ENCODE assay signal across 8 cellular contexts in the genomic region with DNA sequence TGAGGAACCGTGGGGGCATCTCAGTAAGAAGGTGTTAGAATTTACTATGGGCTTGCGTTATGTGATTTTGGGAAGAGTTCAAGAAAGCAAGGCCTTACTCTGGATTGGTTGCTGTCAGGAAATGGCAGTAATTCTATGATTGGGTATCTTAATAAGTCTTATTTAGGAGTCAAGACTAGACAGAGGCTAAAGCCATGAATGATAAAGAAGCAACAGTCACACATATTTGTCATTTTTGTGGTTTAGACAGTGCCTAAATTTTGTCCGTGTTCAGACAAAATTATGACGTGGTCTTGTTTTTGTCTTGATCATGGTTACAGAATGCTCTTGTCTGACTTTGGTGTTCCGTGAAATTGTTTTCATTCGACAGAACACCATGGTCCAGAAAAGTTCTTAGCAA. TPM values are rescaled to one million over a fixed set of nuclear protein-coding genes. Genes with fewer than 3 reads are reported as not detected.
DNase-seq lines count a peak whose midpoint lies in the region; ATAC-seq and TF ChIP-seq lines count a peak whose summit lies in the region.

No MANE protein-coding gene starts in this region.

- peak overlapping the region; percentile 52; the same call in 1 of the 2 replicates for H3K4ac ChIP-seq in IMR-90 (ENCODE audit: low read depth, low read length)

- H3K27me3 ChIP-seq in IMR-90 (ENCODE audit: control insufficient read depth, insufficient read depth, low read length) = no peaks in the 10 kb centered on the region

- intact Hi-C loops in IMR-90 (cut with micrococcal nuclease) = loop anchor here (2.0 to 5.0 kb wide), 2 partner anchors 33 to 77 kb away; no protein-coding TSS in a partner anchor

- H3K36me3 ChIP-seq in IMR-90 (ENCODE audit: control insufficient read depth, insufficient read depth, low read length) = no peaks in the 10 kb centered on the region

- peaks cover 2% of the 10 kb centered on the region for H3K27me3 Mint-ChIP-seq in central memory CD8-positive, alpha-beta T cell

- peak overlapping the region; percentile 46 for H2BK120ac ChIP-seq in IMR-90 (ENCODE audit: low read depth, low read length)

- H4K5ac ChIP-seq in IMR-90 (ENCODE audit: low read depth, low read length) = peak overlapping the region; percentile 52; the same call in 1 of the 2 replicates

- peak overlapping the region; percentile 79; the same call in 1 of the 2 replicates for H3K4me2 ChIP-seq in IMR-90 (ENCODE audit: low read depth, low read length)

- CTCF ChIA-PET in IMR-90 (lab: Yijun Ruan, JAX) = interaction anchor here (0.5 to 1.0 kb wide), 2 partner anchors 7 to 17 kb away, joined by 3 read pairs; no protein-coding TSS in a partner anchor

- H4K20me1 ChIP-seq in IMR-90 (ENCODE audit: insufficient read depth, low read length) = no peaks in the 10 kb centered on the region

- TF ChIP-seq POLR2A in IMR-90 (IDR thresholded peaks at IDR 0.05; ENCODE audit: low read depth, low read length) = no peak

- H3K9me3 Mint-ChIP-seq in central memory CD8-positive, alpha-beta T cell = no peaks in the 10 kb centered on the region

- peak overlapping the region; percentile 99 for H2AFZ ChIP-seq in IMR-90 (replicated peaks; ENCODE audit: low read length, poor library complexity)

- POLR2A ChIA-PET in IMR-90 (lab: Charles Lee; ENCODE audit: unreplicated experiment) = no interaction called here

- WGBS in IMR-90 (ENCODE audit: extremely low coverage in 2 of 2, insufficient read length in 1 of 2), 2 experiments = 47% methylated on average over 4 of the region's 6 CpGs; no CpG with 5 or more reads in 1 of the 2 experiments

- peak; percentile 71 for DNase-seq in AG08395 (ENCODE audit: low spot score)
- DNase-seq in IMR-90 = peak; percentile 54
- no peak for DNase-seq in central memory CD8-positive, alpha-beta T cell (ENCODE audit: low spot score in 2 of 2)
- peak; percentile 63 for DNase-seq in myocyte (ENCODE audit: low read depth)
- DNase-seq in NCI-H2081 (lab: John Stamatoyannopoulos, UW) = no peak
- DNase-seq in NCI-H1092 (lab: John Stamatoyannopoulos, UW) = no peak

- H3K23ac ChIP-seq in IMR-90 (ENCODE audit: low read depth, low read length) = 0 out of 2 replicates have a peak overlapping the region, but pooled peaks have one; percentile 31

- H3K14ac ChIP-seq in IMR-90 (replicated peaks; ENCODE audit: low read depth, low read length) = peak overlapping the region; percentile 51; the same call in 1 of the 2 replicates

- H3K4me3 ChIP-seq in IMR-90 (ENCODE audit: insufficient read depth, low read depth, low read length) = no peak overlapping the region

- H4K91ac ChIP-seq in IMR-90 (ENCODE audit: insufficient read depth, low read depth, low read length) = peak overlapping the region; percentile 12; the same call in 1 of the 2 replicates

- H2BK20ac ChIP-seq in IMR-90 (ENCODE audit: low read depth, low read length) = peak overlapping the region; percentile 40

- BruUV-seq in IMR-90 (replicated peaks; lab: Mats Ljungman, UMichigan) = no TSS peak

- H3K9ac ChIP-seq in IMR-90 (ENCODE audit: low read depth, low read length) = no peak overlapping the region

- H3K9me1 ChIP-seq in IMR-90 (ENCODE audit: insufficient read depth, low read length) = peaks cover 4% of the 10 kb centered on the region; the same call in 1 of the 2 replicates

- H3K4me1 Mint-ChIP-seq in central memory CD8-positive, alpha-beta T cell = peaks cover 37% of the 10 kb centered on the region

- peaks cover 12% of the 10 kb centered on the region for H3K4me1 ChIP-seq in IMR-90 (ENCODE audit: control insufficient read depth, insufficient read depth, low read length)

- peak overlapping the region; percentile 76; the same call in 1 of the 2 replicates for H3K18ac ChIP-seq in IMR-90 (ENCODE audit: low read depth, low read length)

- H3K4me3 Mint-ChIP-seq in central memory CD8-positive, alpha-beta T cell = peak overlapping the region; percentile 93

- peak overlapping the region; percentile 29; the same call in 1 of the 3 replicates for H2BK15ac ChIP-seq in IMR-90 (ENCODE audit: low read depth, low read length)

- H3K79me1 ChIP-seq in IMR-90 (ENCODE audit: low read depth in 1 of 2, low read length in 2 of 2) = no peaks in the 10 kb centered on the region

- no peak for TF ChIP-seq CTCF in IMR-90 (conservative IDR thresholded peaks at IDR 0.05; ENCODE audit: low read depth, low read length)

- peaks cover 14% of the 10 kb centered on the region for H3K36me3 Mint-ChIP-seq in central memory CD8-positive, alpha-beta T cell (ENCODE audit: insufficient read depth)

- H3K9me3 ChIP-seq in IMR-90 (ENCODE audit: control insufficient read depth, insufficient read depth, low read length) = no peaks in the 10 kb centered on the region

- H3K27ac Mint-ChIP-seq in central memory CD8-positive, alpha-beta T cell (ENCODE audit: low read depth) = peak overlapping the region; percentile 96

- H3K56ac ChIP-seq in IMR-90 (ENCODE audit: extremely low read depth, insufficient read depth, low read length) = no peak overlapping the region

- H3K27ac ChIP-seq in IMR-90 (ENCODE audit: insufficient read depth, low read length) = no peak overlapping the region

- no peak overlapping the region for H2AK5ac ChIP-seq in IMR-90 (ENCODE audit: low read depth, low read length)

- H2AK9ac ChIP-seq in IMR-90 (replicated peaks; ENCODE audit: low read depth, low read length, poor library complexity) = no peak overlapping the region

- in situ Hi-C loops in IMR-90 (cut with MboI; ENCODE audit: low sequenced_read_pairs) = no loop called here

- dilution Hi-C loops in IMR-90 (cut with HindIII; ENCODE audit: low sequenced_read_pairs, unreplicated experiment) = no loop called here

- H2BK5ac ChIP-seq in IMR-90 (ENCODE audit: low read depth, low read length, poor library complexity, severe bottlenecking) = peak overlapping the region; percentile 27

- H4K8ac ChIP-seq in IMR-90 (ENCODE audit: low read depth in 2 of 2, low read length in 2 of 2) = peak overlapping the region; percentile 51 to 70; a peak in 3 of 4 replicates

- ATAC-seq in IMR-90 (ENCODE audit: low read depth) = no peak
- no peak for ATAC-seq in central memory CD8-positive, alpha-beta T cell (replicated peaks; ENCODE audit: extremely low read depth, poor library complexity, severe bottlenecking)
- no peak for ATAC-seq in HG03520 (IDR thresholded peaks at IDR 0.05; ENCODE audit: unreplicated experiment)
- ATAC-seq in HG03139 (IDR thresholded peaks at IDR 0.05; ENCODE audit: unreplicated experiment) = no peak

- TF ChIP-seq RAD21 in IMR-90 (IDR thresholded peaks at IDR 0.05; ENCODE audit: low read length) = no peak

TF ChIP-seq in IMR-90, 13 proteins besides CTCF, POLR2A, EP300 and RAD21:
- TF ChIP-seq MAZ (IDR thresholded peaks at IDR 0.05; ENCODE audit: borderline replicate concordance, low read depth, low read length) (no peak), MAFK (IDR thresholded peaks at IDR 0.05; ENCODE audit: low read depth, low read length) (no peak), SMC3 (IDR thresholded peaks at IDR 0.05; ENCODE audit: low read depth, low read length) (no peak), RCOR1 (IDR thresholded peaks at IDR 0.05; ENCODE audit: insufficient replicate concordance, low read length) (no peak)

RNA-seq across cellular contexts. Expression of a gene that starts 0.9 kb away (rescaled TPM):
- total RNA-seq in IMR-90 (2012; rRNA removed) (0.54 and 0.83 TPM in 2 replicates), myocyte (18.4 and 20.4 TPM in 2 replicates)
- polyA plus RNA-seq in IMR-90 (2012; rRNA removed) = 0.86 and 0.89 TPM in 2 replicates
- 0.41 and 0.77 TPM in 2 replicates for polyA plus RNA-seq in IMR-90 (2012; cell fraction: cytosol; rRNA removed)
- 0.72 and 3.0 TPM in 2 replicates for polyA plus RNA-seq in IMR-90 (2012; cell fraction: nucleus; rRNA removed; ENCODE audit: low replicate concordance)
- 26.4 TPM for polyA plus RNA-seq in myocyte (2012)

Comparison
In these comparisons a context has a peak if more than half of its experiments do, and no peak if none do; other contexts are left out.
1. DNase-seq: peak in AG08395 (single experiment), IMR-90 (single experiment) and myocyte (single experiment); none in central memory CD8-positive, alpha-beta T cell (0 of 2), NCI-H2081 (0 of 2) and NCI-H1092 (single experiment).
2. RNA of a gene that starts 0.9 kb away (total RNA-seq): 18.4 to 20.4 TPM in myocyte; 0.54 to 0.83 TPM in IMR-90; every median in the first group is over 10 times any median in the second.